8 cellular contexts compared by ENCODE assay signal in the genomic region with DNA sequence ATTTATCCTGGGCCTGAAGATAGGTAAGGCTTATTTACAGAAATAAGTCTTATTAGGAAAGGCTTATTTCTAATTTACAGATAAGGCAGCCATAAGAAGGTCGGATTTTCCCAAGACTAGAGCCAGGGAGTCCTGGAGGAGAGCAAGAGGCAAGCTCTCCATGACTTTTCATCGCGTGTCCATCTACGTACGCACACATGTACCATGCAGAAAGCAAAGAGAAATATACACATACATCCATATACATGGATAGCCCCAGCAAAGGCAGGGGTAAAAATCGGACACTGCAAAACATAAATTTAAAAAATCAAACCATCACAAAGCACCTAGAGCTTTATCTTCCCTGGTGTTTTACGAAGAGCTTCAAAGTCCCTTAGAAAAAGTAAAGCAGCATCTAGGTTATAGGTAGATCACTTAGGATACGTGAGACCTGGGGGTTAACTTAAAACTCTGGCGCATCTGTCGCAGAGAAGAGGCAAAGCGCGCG. TPM values are rescaled to one million over a fixed set of nuclear protein-coding genes. Genes with fewer than 3 reads are reported as not detected.
DNase-seq lines count a peak whose midpoint lies in the region; ATAC-seq and TF ChIP-seq lines count a peak whose summit lies in the region.

No MANE protein-coding gene starts in this region.

- CTCF ChIA-PET in activated CD4-positive, alpha-beta T cell treated with anti-CD3 and anti-CD28 coated beads for 36 hours (lab: Charles Lee) = interaction anchor here (0.7 to 1.2 kb wide), 3 partner anchors 15 to 79 kb away, joined by 3 to 4 read pairs (median 3); no protein-coding TSS in a partner anchor

- H4K20me1 ChIP-seq in KMS-11 (ENCODE audit: insufficient read depth) = no peaks in the 10 kb centered on the region

- H3K4me3 ChIP-seq in KMS-11 (IDR thresholded peaks at IDR 0.05; ENCODE audit: insufficient read depth, low read depth, low read length) (no peak overlapping the region), ascending aorta (peak overlapping the region; percentile 95 to 96), stomach smooth muscle (ENCODE audit: low read length in 2 of 2) (peak overlapping the region; percentile 65 to 94)

- peaks cover 37% of the 10 kb centered on the region for H3K79me2 ChIP-seq in KMS-11 (ENCODE audit: insufficient read depth, low read depth)

- H3K27ac ChIP-seq in KMS-11 = peak overlapping the region; percentile 75
- peak overlapping the region; percentile 98 for H3K27ac ChIP-seq in ascending aorta
- peak overlapping the region; percentile 90 for H3K27ac ChIP-seq in stomach smooth muscle (ENCODE audit: low read length)

- peak overlapping the region; percentile 81 for H3K4me2 ChIP-seq in KMS-11

- peak; percentile 9 for ATAC-seq in activated CD4-positive, alpha-beta T cell treated with anti-CD3 and anti-CD28 coated beads for 36 hours
- no peak for ATAC-seq in GM18519 (IDR thresholded peaks at IDR 0.05; ENCODE audit: low FRiP score, unreplicated experiment)

- TF ChIP-seq CTCF in KMS-11 (conservative IDR thresholded peaks at IDR 0.05; ENCODE audit: low read depth, low read length) (no peak), ascending aorta (IDR thresholded peaks at IDR 0.05) (no peak)

- H3K4me3 Mint-ChIP-seq in activated CD4-positive, alpha-beta T cell treated with anti-CD3 and anti-CD28 coated beads for 36 hours = peak overlapping the region; percentile 88

- peaks cover 38% of the 10 kb centered on the region for H3K4me1 Mint-ChIP-seq in activated CD4-positive, alpha-beta T cell treated with anti-CD3 and anti-CD28 coated beads for 36 hours

- H3K36me3 ChIP-seq in KMS-11 (ENCODE audit: insufficient read depth) (no peaks in the 10 kb centered on the region), ascending aorta (no peaks in the 10 kb centered on the region), stomach smooth muscle (ENCODE audit: control insufficient read depth in 2 of 2, insufficient read depth in 2 of 2, low read length in 2 of 2) (no peaks in the 10 kb centered on the region)

- H3K4me1 ChIP-seq in KMS-11 (ENCODE audit: low read depth, poor library complexity, severe bottlenecking) (peaks cover 30% of the 10 kb centered on the region), ascending aorta (peaks cover 3 to 34% of the 10 kb centered on the region in 2 donors), stomach smooth muscle (ENCODE audit: control insufficient read depth, insufficient read depth, low read length) (peaks cover 21% of the 10 kb centered on the region)

- DNase-seq in activated CD4-positive, alpha-beta T cell treated with anti-CD3 and anti-CD28 coated beads for 36 hours = peak; percentile 11
- no peak for DNase-seq in activated CD4-positive, alpha-beta T cell treated with anti-CD3 and anti-CD28 coated beads for 48 hours
- DNase-seq in ascending aorta (ENCODE audit: low spot score in 2 of 2) (no peak), kidney glomerular epithelial cell (lab: John Stamatoyannopoulos, UW) (peak; percentile 44), NCI-H1048 (lab: John Stamatoyannopoulos, UW) (no peak)

- H2AFZ ChIP-seq in KMS-11 (ENCODE audit: low read depth) = peak overlapping the region; percentile 62

- H3K27ac Mint-ChIP-seq in activated CD4-positive, alpha-beta T cell treated with anti-CD3 and anti-CD28 coated beads for 36 hours = peak overlapping the region; percentile 92

- H3K36me3 Mint-ChIP-seq in activated CD4-positive, alpha-beta T cell treated with anti-CD3 and anti-CD28 coated beads for 36 hours (ENCODE audit: low read depth) = peaks cover 2% of the 10 kb centered on the region

- no peaks in the 10 kb centered on the region for H3K9me3 Mint-ChIP-seq in activated CD4-positive, alpha-beta T cell treated with anti-CD3 and anti-CD28 coated beads for 36 hours (ENCODE audit: low read depth)

- H3K27me3 Mint-ChIP-seq in activated CD4-positive, alpha-beta T cell treated with anti-CD3 and anti-CD28 coated beads for 36 hours = peaks cover 1% of the 10 kb centered on the region

- H3K9me3 ChIP-seq in ascending aorta = no peaks in the 10 kb centered on the region
- no peaks in the 10 kb centered on the region for H3K9me3 ChIP-seq in stomach smooth muscle (ENCODE audit: control insufficient read depth in 2 of 2, low read length in 2 of 2)

- intact Hi-C loops in activated CD4-positive, alpha-beta T cell treated with anti-CD3 and anti-CD28 coated beads for 36 hours (cut with DNase I, micrococcal nuclease) = loop anchor here (1.0 to 10.0 kb wide), 13 partner anchors 41 to 1764 kb away; a partner anchor contains a TSS
- intact Hi-C loops in ascending aorta (cut with DNase I) = loop anchor here (1.0 to 5.0 kb wide), 5 partner anchors 85 to 499 kb away; a partner anchor contains a TSS

- H3K27me3 ChIP-seq in KMS-11 (ENCODE audit: insufficient read depth, low read depth) (no peaks in the 10 kb centered on the region), ascending aorta (no peaks in the 10 kb centered on the region), stomach smooth muscle (ENCODE audit: control insufficient read depth in 1 of 2, insufficient read depth in 2 of 2, low read length in 2 of 2) (no peaks in the 10 kb centered on the region)

- H3K9ac ChIP-seq in KMS-11 (peak overlapping the region; percentile 84), stomach smooth muscle (ENCODE audit: low read length in 2 of 2) (peak overlapping the region; percentile 83 to 94)

- POLR2A ChIA-PET in activated CD4-positive, alpha-beta T cell treated with anti-CD3 and anti-CD28 coated beads for 36 hours (lab: Charles Lee) = interaction anchor here (0.5 to 0.7 kb wide), 2 partner anchors 28 to 193 kb away, joined by 3 to 4 read pairs; no protein-coding TSS in a partner anchor

RNA-seq across cellular contexts. Expression of a gene that starts 25.8 kb away (rescaled TPM):
- 10 to 100 TPM in 1 of 2 experiments, 1 to 10 TPM in 1; 8.4 to 10.4 TPM for total RNA-seq in activated CD4-positive, alpha-beta T cell treated with anti-CD3 and anti-CD28 coated beads for 36 hours
- 24.7 TPM for total RNA-seq in ascending aorta

Comparison
In these comparisons a context has a peak if more than half of its experiments do, and no peak if none do; other contexts are left out.
1. DNase-seq: peak in activated CD4-positive, alpha-beta T cell treated with anti-CD3 and anti-CD28 coated beads for 36 hours (single experiment) and kidney glomerular epithelial cell (single experiment); none in activated CD4-positive, alpha-beta T cell treated with anti-CD3 and anti-CD28 coated beads for 48 hours (single experiment), ascending aorta (0 of 2) and NCI-H1048 (single experiment).
2. Peak in every context shown above with its lines, with median percentiles within 50 percentile points of each other: H3K27ac ChIP-seq.